Comparison of ENCODE assay signal across 12 cellular contexts in the genomic region with DNA sequence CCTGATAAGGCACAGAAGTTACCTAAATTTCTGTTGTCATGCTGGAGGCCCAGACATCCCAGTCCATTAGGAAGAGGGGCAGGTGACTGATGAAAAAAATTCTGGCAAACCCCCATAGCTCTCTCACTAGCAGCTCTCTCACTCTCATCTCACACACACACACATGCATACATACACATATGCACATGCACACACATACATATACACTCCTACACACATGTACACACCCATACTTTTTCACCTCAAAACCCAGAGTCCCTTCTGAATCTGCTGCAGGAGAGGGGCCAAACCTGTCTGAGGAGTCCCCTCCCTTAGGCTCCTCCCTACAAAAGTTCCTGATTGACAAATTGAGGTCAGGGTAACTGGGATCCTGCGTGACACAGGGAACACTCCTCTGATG. TPM values are rescaled to one million over a fixed set of nuclear protein-coding genes. Genes with fewer than 3 reads are reported as not detected.
"Had no signal": no experiment of that assay in that cellular context is flagged by ENCODE, and none has a peak within 500 bp of the region (broad histone marks: within the 10 kb centered on the region; RNA-seq: fewer than 3 reads in every experiment).

No MANE protein-coding gene starts in this region.

- H3K4me2 ChIP-seq: GM23338 had no signal

- ATAC-seq: GM23338, HCT116 had no signal

- H3K36me3 ChIP-seq: HAP-1 had no signal

- H2AFZ ChIP-seq: GM23248, GM23338 had no signal

- FAIRE-seq: H1, H54 had no signal

- H3K9ac ChIP-seq: GM23248 had no signal

- H3K9me3 Mint-ChIP-seq: GM23338, H9, HFFc6 had no signal

- DNase-seq: GM23248, GOT3, H7, H9, HCEC 1CT, HFFc6 had no signal

- H3K4me3 Mint-ChIP-seq: GM23338, H9, HFFc6 had no signal

- H3K4me1 ChIP-seq: HAP-1 had no signal

- H3K27ac Mint-ChIP-seq: GM23338, H9, HFFc6 had no signal

- H3K4me3 ChIP-seq: GM23248, GM23338, HAP-1 had no signal

- H3K27ac ChIP-seq: GM23248 had no signal

- H3K9me3 ChIP-seq: HAP-1 had no signal

RNA-seq across cellular contexts. Expression of gene SDR42E2, which starts 22.6 kb away (rescaled TPM):
- total RNA-seq: GM23248, GM23338, H1, H4, H7, HFFc6 had no signal
- polyA plus RNA-seq: GM23248 had no signal

RNA-seq across cellular contexts. Expression of gene VWA3A, which starts 47.4 kb away (rescaled TPM):
- total RNA-seq: GM23248, H1, H4, H9 had no signal
- polyA plus RNA-seq: GM23248, GM23338 had no signal
